In the genomic region with DNA sequence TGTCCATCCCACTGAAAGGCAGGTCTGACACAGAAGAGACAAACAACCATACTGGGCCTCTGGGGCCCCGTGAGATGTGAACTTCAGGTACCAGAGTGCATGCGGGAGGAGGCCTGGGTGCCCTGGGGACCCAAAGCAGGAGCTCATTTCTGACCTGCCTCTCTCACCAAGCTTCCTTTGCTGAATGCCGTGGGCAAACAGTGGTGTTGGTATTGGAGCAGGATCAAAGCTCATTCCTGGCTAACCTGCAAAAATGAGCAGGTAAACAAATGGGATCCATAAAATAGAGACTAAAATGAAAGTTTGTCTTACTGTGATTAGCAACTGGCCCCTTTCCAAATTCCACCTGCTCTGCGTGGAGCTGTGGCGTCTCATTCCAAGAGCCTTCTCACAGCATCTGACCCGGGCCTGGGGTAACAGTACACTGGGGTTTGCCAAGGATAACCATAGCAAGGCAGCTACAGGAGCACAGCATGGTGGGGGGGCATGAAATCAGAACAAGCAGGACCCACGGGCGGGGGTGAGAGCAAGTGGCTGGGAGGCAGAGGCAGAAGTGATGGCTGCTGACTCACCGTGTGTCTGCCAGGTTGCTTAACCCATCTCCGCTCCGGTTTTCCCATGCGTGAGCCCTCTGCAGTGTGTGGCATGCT, we compare ENCODE assay signal across 1 cellular context.
A peak's percentile ranks its signal among the peaks of the same experiment; 100 is the strongest.
TF ChIP-seq lines count a peak whose summit lies in the region.

No MANE protein-coding gene starts in this region.

TF ChIP-seq in HepG2, 621 proteins besides CTCF, POLR2A, EP300 and RAD21 (continued from another document and continues in another):
- TF ChIP-seq, protein P1, sequence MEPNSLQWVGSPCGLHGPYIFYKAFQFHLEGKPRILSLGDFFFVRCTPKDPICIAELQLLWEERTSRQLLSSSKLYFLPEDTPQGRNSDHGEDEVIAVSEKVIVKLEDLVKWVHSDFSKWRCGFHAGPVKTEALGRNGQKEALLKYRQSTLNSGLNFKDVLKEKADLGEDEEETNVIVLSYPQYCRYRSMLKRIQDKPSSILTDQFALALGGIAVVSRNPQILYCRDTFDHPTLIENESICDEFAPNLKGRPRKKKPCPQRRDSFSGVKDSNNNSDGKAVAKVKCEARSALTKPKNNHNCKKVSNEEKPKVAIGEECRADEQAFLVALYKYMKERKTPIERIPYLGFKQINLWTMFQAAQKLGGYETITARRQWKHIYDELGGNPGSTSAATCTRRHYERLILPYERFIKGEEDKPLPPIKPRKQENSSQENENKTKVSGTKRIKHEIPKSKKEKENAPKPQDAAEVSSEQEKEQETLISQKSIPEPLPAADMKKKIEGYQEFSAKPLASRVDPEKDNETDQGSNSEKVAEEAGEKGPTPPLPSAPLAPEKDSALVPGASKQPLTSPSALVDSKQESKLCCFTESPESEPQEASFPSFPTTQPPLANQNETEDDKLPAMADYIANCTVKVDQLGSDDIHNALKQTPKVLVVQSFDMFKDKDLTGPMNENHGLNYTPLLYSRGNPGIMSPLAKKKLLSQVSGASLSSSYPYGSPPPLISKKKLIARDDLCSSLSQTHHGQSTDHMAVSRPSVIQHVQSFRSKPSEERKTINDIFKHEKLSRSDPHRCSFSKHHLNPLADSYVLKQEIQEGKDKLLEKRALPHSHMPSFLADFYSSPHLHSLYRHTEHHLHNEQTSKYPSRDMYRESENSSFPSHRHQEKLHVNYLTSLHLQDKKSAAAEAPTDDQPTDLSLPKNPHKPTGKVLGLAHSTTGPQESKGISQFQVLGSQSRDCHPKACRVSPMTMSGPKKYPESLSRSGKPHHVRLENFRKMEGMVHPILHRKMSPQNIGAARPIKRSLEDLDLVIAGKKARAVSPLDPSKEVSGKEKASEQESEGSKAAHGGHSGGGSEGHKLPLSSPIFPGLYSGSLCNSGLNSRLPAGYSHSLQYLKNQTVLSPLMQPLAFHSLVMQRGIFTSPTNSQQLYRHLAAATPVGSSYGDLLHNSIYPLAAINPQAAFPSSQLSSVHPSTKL (CRISPR knock-in tag; IDR thresholded peaks at IDR 0.05), result peak; percentile 83
- TF ChIP-seq IKZF5 (CRISPR knock-in tag; IDR thresholded peaks at IDR 0.05) (0 out of 2 replicates have a peak, but pooled peaks have one; percentile 53), TARDBP (CRISPR knock-in tag; IDR thresholded peaks at IDR 0.05) (peak; percentile 61; the same call in 1 of the 2 replicates), SOX6 (IDR thresholded peaks at IDR 0.05) (no peak), SOX6 (CRISPR knock-in tag; IDR thresholded peaks at IDR 0.05) (peak; percentile 87), MXI1 (IDR thresholded peaks at IDR 0.05; ENCODE audit: borderline replicate concordance, low read depth, low read length) (no peak), ZMAT3 (CRISPR knock-in tag; conservative IDR thresholded peaks at IDR 0.05) (no peak), ZMYM4 (CRISPR knock-in tag; IDR thresholded peaks at IDR 0.05) (peak; percentile 43; the same call in 1 of the 2 replicates), SPEN (CRISPR knock-in tag; IDR thresholded peaks at IDR 0.05; ENCODE audit: low read depth) (peak; percentile 11; the same call in 1 of the 2 replicates), TEAD3 (CRISPR knock-in tag; optimal IDR thresholded peaks at IDR 0.05; ENCODE audit: borderline replicate concordance) (peak; percentile 94), RAD51 (IDR thresholded peaks at IDR 0.05; ENCODE audit: borderline replicate concordance) (no peak), MED1 (CRISPR knock-in tag; IDR thresholded peaks at IDR 0.05) (peak; percentile 38; the same call in 1 of the 2 replicates), ZMYM3 (CRISPR knock-in tag; IDR thresholded peaks at IDR 0.05) (0 out of 2 replicates have a peak, but pooled peaks have one; percentile 11), FOXO1 (CRISPR knock-in tag; IDR thresholded peaks at IDR 0.05) (peak; percentile 82; the same call in 1 of the 2 replicates), TFAP4 (IDR thresholded peaks at IDR 0.05; ENCODE audit: borderline replicate concordance, low read depth) (no peak), PPARG (CRISPR knock-in tag; conservative IDR thresholded peaks at IDR 0.05) (no peak), ZBTB34 (CRISPR knock-in tag; IDR thresholded peaks at IDR 0.05) (0 out of 2 replicates have a peak, but pooled peaks have one; percentile 55), FOXP1 (IDR thresholded peaks at IDR 0.05) (no peak), FOXP1 (CRISPR knock-in tag; IDR thresholded peaks at IDR 0.05) (peak; percentile 74), ZEB1 (IDR thresholded peaks at IDR 0.05; ENCODE audit: insufficient replicate concordance, low read depth) (peak; percentile 96), TEAD2 (CRISPR knock-in tag; IDR thresholded peaks at IDR 0.05) (no peak), TBX3 (IDR thresholded peaks at IDR 0.05; ENCODE audit: borderline replicate concordance) (peak; percentile 79; the same call in 1 of the 2 replicates), REPIN1 (CRISPR knock-in tag; IDR thresholded peaks at IDR 0.05; ENCODE audit: borderline replicate concordance, low read depth) (peak; percentile 49; the same call in 1 of the 2 replicates), HMG20A (CRISPR knock-in tag; IDR thresholded peaks at IDR 0.05; ENCODE audit: borderline replicate concordance) (peak; percentile 95), TCF7 (IDR thresholded peaks at IDR 0.05; ENCODE audit: low read depth) (peak; percentile 94), GLI4 (CRISPR knock-in tag; IDR thresholded peaks at IDR 0.05; ENCODE audit: borderline replicate concordance) (no peak), TBX2 (CRISPR knock-in tag; IDR thresholded peaks at IDR 0.05; ENCODE audit: borderline replicate concordance) (peak; percentile 87), GATAD2A (CRISPR knock-in tag; IDR thresholded peaks at IDR 0.05) (peak; percentile 38; the same call in 1 of the 2 replicates)
- TF ChIP-seq, protein P2, sequence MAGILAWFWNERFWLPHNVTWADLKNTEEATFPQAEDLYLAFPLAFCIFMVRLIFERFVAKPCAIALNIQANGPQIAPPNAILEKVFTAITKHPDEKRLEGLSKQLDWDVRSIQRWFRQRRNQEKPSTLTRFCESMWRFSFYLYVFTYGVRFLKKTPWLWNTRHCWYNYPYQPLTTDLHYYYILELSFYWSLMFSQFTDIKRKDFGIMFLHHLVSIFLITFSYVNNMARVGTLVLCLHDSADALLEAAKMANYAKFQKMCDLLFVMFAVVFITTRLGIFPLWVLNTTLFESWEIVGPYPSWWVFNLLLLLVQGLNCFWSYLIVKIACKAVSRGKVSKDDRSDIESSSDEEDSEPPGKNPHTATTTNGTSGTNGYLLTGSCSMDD (CRISPR knock-in tag; IDR thresholded peaks at IDR 0.05), result no peak
- TF ChIP-seq, protein P3, sequence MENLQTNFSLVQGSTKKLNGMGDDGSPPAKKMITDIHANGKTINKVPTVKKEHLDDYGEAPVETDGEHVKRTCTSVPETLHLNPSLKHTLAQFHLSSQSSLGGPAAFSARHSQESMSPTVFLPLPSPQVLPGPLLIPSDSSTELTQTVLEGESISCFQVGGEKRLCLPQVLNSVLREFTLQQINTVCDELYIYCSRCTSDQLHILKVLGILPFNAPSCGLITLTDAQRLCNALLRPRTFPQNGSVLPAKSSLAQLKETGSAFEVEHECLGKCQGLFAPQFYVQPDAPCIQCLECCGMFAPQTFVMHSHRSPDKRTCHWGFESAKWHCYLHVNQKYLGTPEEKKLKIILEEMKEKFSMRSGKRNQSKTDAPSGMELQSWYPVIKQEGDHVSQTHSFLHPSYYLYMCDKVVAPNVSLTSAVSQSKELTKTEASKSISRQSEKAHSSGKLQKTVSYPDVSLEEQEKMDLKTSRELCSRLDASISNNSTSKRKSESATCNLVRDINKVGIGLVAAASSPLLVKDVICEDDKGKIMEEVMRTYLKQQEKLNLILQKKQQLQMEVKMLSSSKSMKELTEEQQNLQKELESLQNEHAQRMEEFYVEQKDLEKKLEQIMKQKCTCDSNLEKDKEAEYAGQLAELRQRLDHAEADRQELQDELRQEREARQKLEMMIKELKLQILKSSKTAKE (CRISPR knock-in tag; IDR thresholded peaks at IDR 0.05; ENCODE audit: borderline replicate concordance), result 0 out of 2 replicates have a peak, but pooled peaks have one; percentile 8
- TF ChIP-seq, protein P4, sequence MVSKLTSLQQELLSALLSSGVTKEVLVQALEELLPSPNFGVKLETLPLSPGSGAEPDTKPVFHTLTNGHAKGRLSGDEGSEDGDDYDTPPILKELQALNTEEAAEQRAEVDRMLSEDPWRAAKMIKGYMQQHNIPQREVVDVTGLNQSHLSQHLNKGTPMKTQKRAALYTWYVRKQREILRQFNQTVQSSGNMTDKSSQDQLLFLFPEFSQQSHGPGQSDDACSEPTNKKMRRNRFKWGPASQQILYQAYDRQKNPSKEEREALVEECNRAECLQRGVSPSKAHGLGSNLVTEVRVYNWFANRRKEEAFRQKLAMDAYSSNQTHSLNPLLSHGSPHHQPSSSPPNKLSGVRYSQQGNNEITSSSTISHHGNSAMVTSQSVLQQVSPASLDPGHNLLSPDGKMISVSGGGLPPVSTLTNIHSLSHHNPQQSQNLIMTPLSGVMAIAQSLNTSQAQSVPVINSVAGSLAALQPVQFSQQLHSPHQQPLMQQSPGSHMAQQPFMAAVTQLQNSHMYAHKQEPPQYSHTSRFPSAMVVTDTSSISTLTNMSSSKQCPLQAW (CRISPR knock-in tag; IDR thresholded peaks at IDR 0.05), result 0 out of 2 replicates have a peak, but pooled peaks have one; percentile 26
- TF ChIP-seq, protein P5, sequence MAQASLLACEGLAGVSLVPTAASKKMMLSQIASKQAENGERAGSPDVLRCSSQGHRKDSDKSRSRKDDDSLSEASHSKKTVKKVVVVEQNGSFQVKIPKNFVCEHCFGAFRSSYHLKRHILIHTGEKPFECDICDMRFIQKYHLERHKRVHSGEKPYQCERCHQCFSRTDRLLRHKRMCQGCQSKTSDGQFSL (CRISPR knock-in tag; IDR thresholded peaks at IDR 0.05), result 0 out of 2 replicates have a peak, but pooled peaks have one; percentile 46
- TF ChIP-seq, protein P6, sequence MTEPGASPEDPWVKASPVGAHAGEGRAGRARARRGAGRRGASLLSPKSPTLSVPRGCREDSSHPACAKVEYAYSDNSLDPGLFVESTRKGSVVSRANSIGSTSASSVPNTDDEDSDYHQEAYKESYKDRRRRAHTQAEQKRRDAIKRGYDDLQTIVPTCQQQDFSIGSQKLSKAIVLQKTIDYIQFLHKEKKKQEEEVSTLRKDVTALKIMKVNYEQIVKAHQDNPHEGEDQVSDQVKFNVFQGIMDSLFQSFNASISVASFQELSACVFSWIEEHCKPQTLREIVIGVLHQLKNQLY (CRISPR knock-in tag; IDR thresholded peaks at IDR 0.05), result peak; percentile 47; the same call in 1 of the 2 replicates
- TF ChIP-seq, protein P7, sequence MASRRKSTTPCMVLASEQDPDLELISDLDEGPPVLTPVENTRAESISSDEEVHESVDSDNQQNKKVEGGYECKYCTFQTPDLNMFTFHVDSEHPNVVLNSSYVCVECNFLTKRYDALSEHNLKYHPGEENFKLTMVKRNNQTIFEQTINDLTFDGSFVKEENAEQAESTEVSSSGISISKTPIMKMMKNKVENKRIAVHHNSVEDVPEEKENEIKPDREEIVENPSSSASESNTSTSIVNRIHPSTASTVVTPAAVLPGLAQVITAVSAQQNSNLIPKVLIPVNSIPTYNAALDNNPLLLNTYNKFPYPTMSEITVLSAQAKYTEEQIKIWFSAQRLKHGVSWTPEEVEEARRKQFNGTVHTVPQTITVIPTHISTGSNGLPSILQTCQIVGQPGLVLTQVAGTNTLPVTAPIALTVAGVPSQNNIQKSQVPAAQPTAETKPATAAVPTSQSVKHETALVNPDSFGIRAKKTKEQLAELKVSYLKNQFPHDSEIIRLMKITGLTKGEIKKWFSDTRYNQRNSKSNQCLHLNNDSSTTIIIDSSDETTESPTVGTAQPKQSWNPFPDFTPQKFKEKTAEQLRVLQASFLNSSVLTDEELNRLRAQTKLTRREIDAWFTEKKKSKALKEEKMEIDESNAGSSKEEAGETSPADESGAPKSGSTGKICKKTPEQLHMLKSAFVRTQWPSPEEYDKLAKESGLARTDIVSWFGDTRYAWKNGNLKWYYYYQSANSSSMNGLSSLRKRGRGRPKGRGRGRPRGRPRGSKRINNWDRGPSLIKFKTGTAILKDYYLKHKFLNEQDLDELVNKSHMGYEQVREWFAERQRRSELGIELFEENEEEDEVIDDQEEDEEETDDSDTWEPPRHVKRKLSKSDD (CRISPR knock-in tag; IDR thresholded peaks at IDR 0.05; ENCODE audit: low read depth), result no peak
- TF ChIP-seq, protein P8, sequence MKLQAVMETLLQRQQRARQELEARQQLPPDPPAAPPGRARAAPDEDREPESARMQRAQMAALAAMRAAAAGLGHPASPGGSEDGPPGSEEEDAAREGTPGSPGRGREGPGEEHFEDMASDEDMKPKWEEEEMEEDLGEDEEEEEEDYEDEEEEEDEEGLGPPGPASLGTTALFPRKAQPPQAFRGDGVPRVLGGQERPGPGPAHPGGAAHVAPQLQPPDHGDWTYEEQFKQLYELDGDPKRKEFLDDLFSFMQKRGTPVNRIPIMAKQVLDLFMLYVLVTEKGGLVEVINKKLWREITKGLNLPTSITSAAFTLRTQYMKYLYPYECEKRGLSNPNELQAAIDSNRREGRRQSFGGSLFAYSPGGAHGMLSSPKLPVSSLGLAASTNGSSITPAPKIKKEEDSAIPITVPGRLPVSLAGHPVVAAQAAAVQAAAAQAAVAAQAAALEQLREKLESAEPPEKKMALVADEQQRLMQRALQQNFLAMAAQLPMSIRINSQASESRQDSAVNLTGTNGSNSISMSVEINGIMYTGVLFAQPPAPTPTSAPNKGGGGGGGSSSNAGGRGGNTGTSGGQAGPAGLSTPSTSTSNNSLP (IDR thresholded peaks at IDR 0.05; ENCODE audit: low read depth, low read length), result 0 out of 2 replicates have a peak, but pooled peaks have one; percentile 45
